Comparison of ENCODE assay signal across 21 cellular contexts in genomic region chr12:116968986-116969385, GRCh38. TPM values are rescaled to one million over a fixed set of nuclear protein-coding genes. Genes with fewer than 3 reads are reported as not detected.
DNase-seq lines count a peak whose midpoint lies in the region; ATAC-seq, FAIRE-seq and TF ChIP-seq lines count a peak whose summit lies in the region.
"Had no signal": no experiment of that assay in that cellular context is flagged by ENCODE, and none has a peak within 500 bp of the region (broad histone marks: within the 10 kb centered on the region; RNA-seq: fewer than 3 reads in every experiment).

No MANE protein-coding gene starts in this region.

- no peak overlapping the region for H2AFZ ChIP-seq in neural cell (ENCODE audit: low read depth, low read length)

- no peak for TF ChIP-seq EP300 in neural cell (conservative IDR thresholded peaks at IDR 0.05; ENCODE audit: poor library complexity, severe bottlenecking)

- CTCF ChIA-PET in CD4-positive, alpha-beta T cell (lab: Charles Lee) = no interaction called here

- H3K27ac Mint-ChIP-seq in brain = peak overlapping the region in 4 of 5 experiments; percentile 60 to 90 (median 84)
- no peak overlapping the region for H3K27ac Mint-ChIP-seq in CD4-positive, alpha-beta T cell
- H3K27ac Mint-ChIP-seq: CD8-positive, alpha-beta T cell had no signal

- H3K9me2 ChIP-seq in neural cell (ENCODE audit: insufficient read depth, low read length) = no peaks in the 10 kb centered on the region

- peak overlapping the region; percentile 68 for H3K27ac ChIP-seq in neural cell (ENCODE audit: low read length)
- H3K27ac ChIP-seq in CD4-positive, alpha-beta T cell (ENCODE audit: low read depth, low read length) = no peak overlapping the region
- H3K27ac ChIP-seq: SJSA1 had no signal

- H3K4me2 ChIP-seq in neural cell (ENCODE audit: low read length) = no peak overlapping the region

- FAIRE-seq in H54 (lab: Jason Lieb, UNC) = no peak
- FAIRE-seq: GM18507, HepG2 had no signal

- peak overlapping the region in 1 of 5 experiments; percentile 51 for H3K4me3 Mint-ChIP-seq in brain
- H3K4me3 Mint-ChIP-seq in CD4-positive, alpha-beta T cell = no peak overlapping the region
- H3K4me3 Mint-ChIP-seq: CD8-positive, alpha-beta T cell; H9 had no signal

- no peaks in the 10 kb centered on the region for H3K9me3 ChIP-seq in neural cell (ENCODE audit: low read length)
- H3K9me3 ChIP-seq in CD4-positive, alpha-beta T cell (ENCODE audit: control insufficient read depth, low read length) = no peaks in the 10 kb centered on the region
- H3K9me3 ChIP-seq: Caco-2, SJSA1 had no signal

- POLR2A ChIA-PET in CD4-positive, alpha-beta T cell (lab: Charles Lee) = interaction anchor here (0.5 kb wide), 1 partner anchor 130 kb away, joined by 3 read pairs; no protein-coding TSS in a partner anchor

- TF ChIP-seq CTCF in brain (conservative IDR thresholded peaks at IDR 0.05) (no peak), neural cell (IDR thresholded peaks at IDR 0.05; ENCODE audit: poor library complexity, severe bottlenecking) (no peak)
- no peak for TF ChIP-seq CTCF in CD4-positive, alpha-beta T cell (IDR thresholded peaks at IDR 0.05)

- TF ChIP-seq RAD21 in neural cell (conservative IDR thresholded peaks at IDR 0.05) = no peak

- H3K9me3 Mint-ChIP-seq in brain = no peaks in the 10 kb centered on the region
- H3K9me3 Mint-ChIP-seq in CD4-positive, alpha-beta T cell = no peaks in the 10 kb centered on the region
- H3K9me3 Mint-ChIP-seq: CD8-positive, alpha-beta T cell; H9 had no signal

- no peaks in the 10 kb centered on the region for H3K27me3 Mint-ChIP-seq in brain
- no peaks in the 10 kb centered on the region for H3K27me3 Mint-ChIP-seq in CD4-positive, alpha-beta T cell

- H3K9ac ChIP-seq in neural cell (ENCODE audit: low read length) = no peak overlapping the region

- H3K4me1 Mint-ChIP-seq in brain = peaks cover 39% of the 10 kb centered on the region
- H3K4me1 Mint-ChIP-seq in CD4-positive, alpha-beta T cell (ENCODE audit: low read depth) = no peaks in the 10 kb centered on the region

- no peaks in the 10 kb centered on the region for H3F3A ChIP-seq in neural cell (ENCODE audit: insufficient read depth, low read length, poor library complexity, severe bottlenecking)

- no peak for ATAC-seq in CD4-positive, alpha-beta T cell (ENCODE audit: poor library complexity)
- ATAC-seq: CD8-positive, alpha-beta T cell; HepG2; PC-3 had no signal

- H3K4me3 ChIP-seq in neural cell (ENCODE audit: low read length) = no peak overlapping the region
- H3K4me3 ChIP-seq: SJSA1 had no signal

- DNase-seq in NCI-H2171 treated with DMSO at 0.1 percent for 48 hours (lab: John Stamatoyannopoulos, UW) (peak; percentile 32), NCI-H2171 (lab: John Stamatoyannopoulos, UW) (no peak), G401 (ENCODE audit: low spot score) (peak; percentile 51), H54 (ENCODE audit: insufficient read length, low spot score) (no peak), NCI-H1417 treated with DMSO at 0.1 percent for 48 hours (lab: John Stamatoyannopoulos, UW) (no peak)
- DNase-seq in CD4-positive, alpha-beta T cell = no peak
- DNase-seq: Caco-2; CD8-positive, alpha-beta T cell; DMS79 treated with DMSO at 0.1 percent for 48 hours; H9; Kasumi-1; NCI-H1105; NCI-H2029 treated with DMSO at 0.1 percent for 48 hours; NCI-H748 treated with DMSO at 0.1 percent for 48 hours; NK-92 treated with Interleukin-12 subunit alpha and Interleukin-12 subunit beta, amount 100 ng/mL, for 24 hours; PC-3 had no signal

- H3K27me3 ChIP-seq in neural cell (ENCODE audit: insufficient read depth, low read depth, low read length) = no peaks in the 10 kb centered on the region
- no peaks in the 10 kb centered on the region for H3K27me3 ChIP-seq in CD4-positive, alpha-beta T cell (ENCODE audit: control insufficient read depth, insufficient read depth, low read length)
- H3K27me3 ChIP-seq: SJSA1 had no signal

- intact Hi-C loops in CD4-positive, alpha-beta T cell (cut with DNase I, micrococcal nuclease) = no loop called here

- H3K36me3 ChIP-seq in neural cell (ENCODE audit: insufficient read depth, low read length) = peaks cover 5% of the 10 kb centered on the region

- H3K36me3 Mint-ChIP-seq in brain = peaks cover 57% of the 10 kb centered on the region
- H3K36me3 Mint-ChIP-seq in CD4-positive, alpha-beta T cell (ENCODE audit: low read depth) = peaks cover 78% of the 10 kb centered on the region

- H4K20me1 ChIP-seq in neural cell (ENCODE audit: insufficient read depth) = no peaks in the 10 kb centered on the region

- TF ChIP-seq POLR2A in H54 (IDR thresholded peaks at IDR 0.05; ENCODE audit: low read depth, low read length) = no peak

- H3K79me2 ChIP-seq in neural cell (replicated peaks; ENCODE audit: insufficient read depth, low read length) = no peaks in the 10 kb centered on the region

- in situ Hi-C loops in G401 (cut with HindIII; ENCODE audit: low sequenced_read_pairs) = no loop called here

TF ChIP-seq in neural cell, 6 proteins besides CTCF, POLR2A, EP300 and RAD21:
- TF ChIP-seq SMC3 (conservative IDR thresholded peaks at IDR 0.05; ENCODE audit: poor library complexity) (no peak), MXI1 (conservative IDR thresholded peaks at IDR 0.05; ENCODE audit: poor library complexity, severe bottlenecking) (no peak), REST (IDR thresholded peaks at IDR 0.05; ENCODE audit: borderline replicate concordance) (no peak), POLR2AphosphoS5 (IDR thresholded peaks at IDR 0.05) (no peak), EZH2 (IDR thresholded peaks at IDR 0.05; ENCODE audit: borderline replicate concordance, insufficient read depth, low read length, poor library complexity, severe bottlenecking) (no peak), TAF1 (IDR thresholded peaks at IDR 0.05; ENCODE audit: low read depth) (no peak)

RNA-seq across cellular contexts. Expression of gene FBXW8, which starts 58.2 kb away (rescaled TPM):
- total RNA-seq in G401 (2014; rRNA removed; shearing (Covaris generic)) = 18.4 and 21.6 TPM in 2 replicates
- polyA plus RNA-seq in brain (ENCODE audit: insufficient read depth, low read depth, low replicate concordance) (8.8 TPM), neural cell (4.9 and 5.6 TPM in 2 replicates)
- polyA minus RNA-seq in neural cell = 13.3 and 15.3 TPM in 2 replicates
- 1 to 10 TPM; 6.6 to 7.3 TPM for total RNA-seq in CD4-positive, alpha-beta T cell

Comparison
In these comparisons a context has a peak if more than half of its experiments do, and no peak if none do; other contexts are left out.
1. DNase-seq: peak in NCI-H2171 treated with DMSO at 0.1 percent for 48 hours (single experiment) and G401 (single experiment); none in NCI-H2171 (single experiment), H54 (single experiment), CD4-positive, alpha-beta T cell (0 of 10) and NCI-H1417 treated with DMSO at 0.1 percent for 48 hours (single experiment).